In the genomic region with DNA sequence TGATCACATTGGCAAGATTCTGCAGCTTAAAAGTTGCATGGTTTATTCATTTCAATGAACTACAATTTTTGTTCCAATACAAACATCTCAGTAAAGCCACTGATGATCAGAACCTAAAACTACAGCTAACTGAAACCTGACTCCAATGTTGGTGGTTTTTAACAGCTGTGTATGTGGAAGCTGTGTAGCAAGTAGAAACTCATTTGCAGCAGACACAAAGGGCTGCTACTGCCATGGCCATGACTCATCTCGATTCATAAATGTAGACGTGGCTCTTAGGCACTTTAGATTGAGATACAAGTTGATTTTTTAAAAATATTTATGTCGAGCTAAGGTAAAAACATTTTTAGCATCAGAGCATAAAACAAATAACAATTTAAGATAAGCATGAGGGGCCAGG, we compare ENCODE assay signal across 9 cellular contexts.
A peak's percentile ranks its signal among the peaks of the same experiment; 100 is the strongest.
DNase-seq lines count a peak whose midpoint lies in the region; ATAC-seq and TF ChIP-seq lines count a peak whose summit lies in the region.
"Had no signal": no experiment of that assay in that cellular context is flagged by ENCODE, and none has a peak within 500 bp of the region (broad histone marks: within the 10 kb centered on the region; RNA-seq: fewer than 3 reads in every experiment).

No MANE protein-coding gene starts in this region.

- DNase-seq in SW480 (ENCODE audit: low spot score), result peak; percentile 42
- DNase-seq in NK-92 treated with Interleukin-12 subunit alpha and Interleukin-12 subunit beta, amount 100 ng/mL, for 24 hours (lab: John Stamatoyannopoulos, UW), result no peak
- DNase-seq in LoVo (ENCODE audit: low spot score), result no peak
- DNase-seq in stimulated activated CD8-positive, alpha-beta memory T cell treated with anti-CD3 and anti-CD28 coated beads, Interleukin-4, amount 100 ng/mL, for 48 hours, result no peak
- no peak for DNase-seq in stimulated activated CD4-positive, alpha-beta T cell treated with anti-CD3 and anti-CD28 coated beads, Interleukin-4, amount 100 ng/mL, for 1 hour
- DNase-seq: NCI-H1930 had no signal

- ATAC-seq in GM18868 (IDR thresholded peaks at IDR 0.05; ENCODE audit: unreplicated experiment), result peak; percentile 80
- ATAC-seq in HG03025 (IDR thresholded peaks at IDR 0.05; ENCODE audit: low FRiP score, unreplicated experiment), result peak; percentile 68

- peaks cover 60% of the 10 kb centered on the region for H3K4me1 Mint-ChIP-seq in nephron

- no peaks in the 10 kb centered on the region for H3K27me3 Mint-ChIP-seq in nephron (ENCODE audit: low read depth)

- no peaks in the 10 kb centered on the region for H3K36me3 Mint-ChIP-seq in nephron (ENCODE audit: low read depth)

- no peak overlapping the region for H3K4me3 Mint-ChIP-seq in nephron

- TF ChIP-seq CTCF in nephron (IDR thresholded peaks at IDR 0.05; ENCODE audit: unreplicated experiment in 3 of 3), result no peak

- peak overlapping the region; percentile 28 to 86 (median 82) for H3K27ac Mint-ChIP-seq in nephron

- no peaks in the 10 kb centered on the region for H3K9me3 Mint-ChIP-seq in nephron
